In the genomic region with DNA sequence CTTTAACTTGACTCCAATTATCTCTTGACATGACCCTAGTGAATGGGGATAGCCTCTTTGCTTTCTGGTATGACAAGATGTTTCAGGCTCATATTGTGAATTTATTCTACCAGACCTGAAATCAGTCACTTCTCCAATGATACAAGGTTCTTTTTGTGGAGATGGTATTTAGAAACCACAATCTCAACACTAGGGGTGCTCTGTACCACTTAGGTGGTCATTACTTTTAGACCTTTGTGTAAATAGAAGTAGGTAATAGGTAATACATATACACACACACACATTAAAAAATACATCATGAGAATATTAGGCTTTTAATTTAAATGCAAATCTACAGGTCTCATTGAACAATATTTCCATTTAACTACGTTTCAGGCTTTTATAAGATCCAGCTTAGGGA, we compare ENCODE assay signal across 17 cellular contexts.
"Had no signal": no experiment of that assay in that cellular context is flagged by ENCODE, and none has a peak within 500 bp of the region (broad histone marks: within the 10 kb centered on the region; RNA-seq: fewer than 3 reads in every experiment).

No MANE protein-coding gene starts in this region.

- H3K27me3 ChIP-seq: adrenal gland, upper lobe of left lung had no signal

- H3K4me3 Mint-ChIP-seq: activated naive CD4-positive, alpha-beta T cell treated with anti-CD3 and anti-CD28 coated beads for 36 hours; activated T-helper 17 cell treated with anti-CD3 and anti-CD28 coated beads, Interleukin-2, amount 50 U/mL, for 72 hours; nephron progenitor cell had no signal

- H3K4me1 Mint-ChIP-seq: activated T-helper 17 cell treated with anti-CD3 and anti-CD28 coated beads, Interleukin-2, amount 50 U/mL, for 72 hours had no signal

- DNase-seq: activated CD4-positive, alpha-beta T cell treated with anti-CD3 and anti-CD28 coated beads, Interleukin-2, amount 50 U/mL, for 1 hour; activated CD4-positive, CD25-positive, alpha-beta regulatory T cell; activated naive CD4-positive, alpha-beta T cell treated with anti-CD3 and anti-CD28 coated beads for 36 hours; activated T-cell treated with anti-CD3 and anti-CD28 coated beads for 4 hours; adrenal gland; caudate nucleus; effector CD4-positive, alpha-beta T cell; kidney; left ventricle myocardium superior; mesenchymal stem cell; nephron progenitor cell; stimulated activated CD4-positive, alpha-beta T cell treated with anti-CD3 and anti-CD28 coated beads, Interleukin-12 subunit alpha, Interleukin-12 subunit beta, amount 100 ng/mL, for 4 hours; stimulated activated naive CD4-positive, alpha-beta T cell treated with Interleukin-2 at 50 U/mL for 16 hours; upper lobe of left lung had no signal

- H3K4me3 ChIP-seq: adrenal gland, coronary artery, upper lobe of left lung had no signal

- H3K9me3 Mint-ChIP-seq: activated naive CD4-positive, alpha-beta T cell treated with anti-CD3 and anti-CD28 coated beads for 36 hours; activated T-helper 17 cell treated with anti-CD3 and anti-CD28 coated beads, Interleukin-2, amount 50 U/mL, for 72 hours had no signal

- H3K36me3 ChIP-seq: adrenal gland, upper lobe of left lung had no signal

- H3K27ac ChIP-seq: adrenal gland, coronary artery, upper lobe of left lung had no signal

- ATAC-seq: activated T-helper 17 cell treated with anti-CD3 and anti-CD28 coated beads, Interleukin-2, amount 50 U/mL, for 72 hours; left ventricle myocardium superior; sciatic nerve had no signal

- H3K27ac Mint-ChIP-seq: activated naive CD4-positive, alpha-beta T cell treated with anti-CD3 and anti-CD28 coated beads for 36 hours; activated T-helper 17 cell treated with anti-CD3 and anti-CD28 coated beads, Interleukin-2, amount 50 U/mL, for 72 hours; nephron progenitor cell had no signal

- H3K9me3 ChIP-seq: adrenal gland, upper lobe of left lung had no signal
